1 cellular context compared by ENCODE assay signal in the genomic region with DNA sequence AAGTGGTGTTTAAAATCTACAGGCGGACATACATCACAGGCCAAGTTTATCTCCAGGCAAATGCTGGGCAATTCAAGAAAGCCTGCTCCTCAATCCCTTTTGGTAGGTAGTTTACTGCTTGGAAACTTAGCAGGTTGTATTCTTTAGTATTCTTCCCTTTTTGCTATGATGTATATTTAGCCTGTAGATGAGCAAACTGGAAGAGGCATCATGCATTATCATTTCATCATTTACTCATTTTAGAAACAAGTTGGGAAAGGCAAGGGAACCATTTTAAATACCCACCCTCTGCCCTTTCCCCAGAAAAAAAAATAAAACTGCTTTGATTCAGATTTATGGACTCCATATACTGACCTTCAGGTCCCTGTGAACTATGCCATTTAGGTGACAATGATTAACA.
TF ChIP-seq lines count a peak whose summit lies in the region.

No MANE protein-coding gene starts in this region.

TF ChIP-seq in SK-N-SH treated with all-trans-retinoic acid at 6 μM for 48 hours, 23 proteins besides CTCF, POLR2A, EP300 and RAD21 (continued from another document):
- TF ChIP-seq, protein P1, sequence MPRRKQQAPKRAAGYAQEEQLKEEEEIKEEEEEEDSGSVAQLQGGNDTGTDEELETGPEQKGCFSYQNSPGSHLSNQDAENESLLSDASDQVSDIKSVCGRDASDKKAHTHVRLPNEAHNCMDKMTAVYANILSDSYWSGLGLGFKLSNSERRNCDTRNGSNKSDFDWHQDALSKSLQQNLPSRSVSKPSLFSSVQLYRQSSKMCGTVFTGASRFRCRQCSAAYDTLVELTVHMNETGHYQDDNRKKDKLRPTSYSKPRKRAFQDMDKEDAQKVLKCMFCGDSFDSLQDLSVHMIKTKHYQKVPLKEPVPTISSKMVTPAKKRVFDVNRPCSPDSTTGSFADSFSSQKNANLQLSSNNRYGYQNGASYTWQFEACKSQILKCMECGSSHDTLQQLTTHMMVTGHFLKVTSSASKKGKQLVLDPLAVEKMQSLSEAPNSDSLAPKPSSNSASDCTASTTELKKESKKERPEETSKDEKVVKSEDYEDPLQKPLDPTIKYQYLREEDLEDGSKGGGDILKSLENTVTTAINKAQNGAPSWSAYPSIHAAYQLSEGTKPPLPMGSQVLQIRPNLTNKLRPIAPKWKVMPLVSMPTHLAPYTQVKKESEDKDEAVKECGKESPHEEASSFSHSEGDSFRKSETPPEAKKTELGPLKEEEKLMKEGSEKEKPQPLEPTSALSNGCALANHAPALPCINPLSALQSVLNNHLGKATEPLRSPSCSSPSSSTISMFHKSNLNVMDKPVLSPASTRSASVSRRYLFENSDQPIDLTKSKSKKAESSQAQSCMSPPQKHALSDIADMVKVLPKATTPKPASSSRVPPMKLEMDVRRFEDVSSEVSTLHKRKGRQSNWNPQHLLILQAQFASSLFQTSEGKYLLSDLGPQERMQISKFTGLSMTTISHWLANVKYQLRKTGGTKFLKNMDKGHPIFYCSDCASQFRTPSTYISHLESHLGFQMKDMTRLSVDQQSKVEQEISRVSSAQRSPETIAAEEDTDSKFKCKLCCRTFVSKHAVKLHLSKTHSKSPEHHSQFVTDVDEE (CRISPR knock-in tag; IDR thresholded peaks at IDR 0.05) = no peak
- TF ChIP-seq PPARA (CRISPR knock-in tag; IDR thresholded peaks at IDR 0.05; ENCODE audit: borderline replicate concordance) = no peak
- TF ChIP-seq, protein P2, sequence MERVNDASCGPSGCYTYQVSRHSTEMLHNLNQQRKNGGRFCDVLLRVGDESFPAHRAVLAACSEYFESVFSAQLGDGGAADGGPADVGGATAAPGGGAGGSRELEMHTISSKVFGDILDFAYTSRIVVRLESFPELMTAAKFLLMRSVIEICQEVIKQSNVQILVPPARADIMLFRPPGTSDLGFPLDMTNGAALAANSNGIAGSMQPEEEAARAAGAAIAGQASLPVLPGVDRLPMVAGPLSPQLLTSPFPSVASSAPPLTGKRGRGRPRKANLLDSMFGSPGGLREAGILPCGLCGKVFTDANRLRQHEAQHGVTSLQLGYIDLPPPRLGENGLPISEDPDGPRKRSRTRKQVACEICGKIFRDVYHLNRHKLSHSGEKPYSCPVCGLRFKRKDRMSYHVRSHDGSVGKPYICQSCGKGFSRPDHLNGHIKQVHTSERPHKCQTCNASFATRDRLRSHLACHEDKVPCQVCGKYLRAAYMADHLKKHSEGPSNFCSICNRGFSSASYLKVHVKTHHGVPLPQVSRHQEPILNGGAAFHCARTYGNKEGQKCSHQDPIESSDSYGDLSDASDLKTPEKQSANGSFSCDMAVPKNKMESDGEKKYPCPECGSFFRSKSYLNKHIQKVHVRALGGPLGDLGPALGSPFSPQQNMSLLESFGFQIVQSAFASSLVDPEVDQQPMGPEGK (CRISPR knock-in tag; IDR thresholded peaks at IDR 0.05; ENCODE audit: borderline replicate concordance) = no peak
- no peak for TF ChIP-seq ZFP30 (CRISPR knock-in tag; IDR thresholded peaks at IDR 0.05)
- TF ChIP-seq BACH2 (CRISPR knock-in tag; IDR thresholded peaks at IDR 0.05; ENCODE audit: borderline replicate concordance) = no peak
- no peak for TF ChIP-seq TCF4 (CRISPR knock-in tag; IDR thresholded peaks at IDR 0.05; ENCODE audit: borderline replicate concordance)
- TF ChIP-seq OSR1 (CRISPR knock-in tag; IDR thresholded peaks at IDR 0.05) = no peak
- no peak for TF ChIP-seq CSRNP3 (CRISPR knock-in tag; IDR thresholded peaks at IDR 0.05)
- no peak for TF ChIP-seq ISL1 (CRISPR knock-in tag; IDR thresholded peaks at IDR 0.05)
- no peak for TF ChIP-seq CSDC2 (CRISPR knock-in tag; IDR thresholded peaks at IDR 0.05)
- no peak for TF ChIP-seq ZNF565 (CRISPR knock-in tag; conservative IDR thresholded peaks at IDR 0.05; ENCODE audit: low read depth)
